In genomic region chr10:48187713-48188541, GRCh38 we compare ENCODE assay signal across 15 cellular contexts.
DNase-seq lines count a peak whose midpoint lies in the region; TF ChIP-seq lines count a peak whose summit lies in the region.
"Had no signal": no experiment of that assay in that cellular context is flagged by ENCODE, and none has a peak within 500 bp of the region (broad histone marks: within the 10 kb centered on the region; RNA-seq: fewer than 3 reads in every experiment).

No MANE protein-coding gene starts in this region.

- DNase-seq in HK-2 (ENCODE audit: unreplicated experiment): peak; percentile 14
- peak; percentile 73 for DNase-seq in NCI-H69 (lab: John Stamatoyannopoulos, UW)
- DNase-seq in hepatocyte (ENCODE audit: low spot score): peak; percentile 71
- DNase-seq in occipital lobe (lab: John Stamatoyannopoulos, UW): peak; percentile 9
- DNase-seq in LoVo (ENCODE audit: low spot score): no peak
- no peak for DNase-seq in foreskin melanocyte
- DNase-seq in NCI-H146 treated with DMSO at 0.1 percent for 48 hours (lab: John Stamatoyannopoulos, UW; ENCODE audit: unreplicated experiment): no peak
- DNase-seq: activated CD4-positive, alpha-beta memory T cell treated with anti-CD3 and anti-CD28 coated beads, Interleukin-2, amount 10 ng/mL, durations not matched to agents 7 days and 5 days; activated T-cell treated with anti-CD3 and anti-CD28 coated beads, Interleukin-2, amount 50 U/mL, for 72 hours; BE2C; cortex of kidney; NCI-H187; NCI-H226; NK-92 treated with Interleukin-12 subunit alpha and Interleukin-12 subunit beta, amount 100 ng/mL, for 24 hours; stimulated activated CD4-positive, alpha-beta T cell treated with anti-CD3 and anti-CD28 coated beads, Interleukin-2, amount 100 ng/mL, for 24 hours had no signal

- no peak overlapping the region for H2AFZ ChIP-seq in hepatocyte

- H3K27ac ChIP-seq in hepatocyte: peak overlapping the region; percentile 83

- peak overlapping the region; percentile 4 for H3K4me2 ChIP-seq in hepatocyte

- H3K9me2 ChIP-seq in hepatocyte (replicated peaks; ENCODE audit: insufficient read depth): no peaks in the 10 kb centered on the region

- H3K36me3 ChIP-seq in hepatocyte (replicated peaks; ENCODE audit: insufficient read depth, low read depth): no peaks in the 10 kb centered on the region
- H3K36me3 ChIP-seq: BE2C had no signal

- 66% methylated on average over 10 of the region's 10 CpGs for WGBS in hepatocyte (ENCODE audit: low lambda C conversion rate, missing lambda C conversion rate)

- H3K79me2 ChIP-seq in hepatocyte: no peaks in the 10 kb centered on the region

- peaks cover 9% of the 10 kb centered on the region for H3K4me1 ChIP-seq in hepatocyte (ENCODE audit: insufficient read depth)
- H3K4me1 ChIP-seq: BE2C had no signal

- H4K20me1 ChIP-seq in hepatocyte (ENCODE audit: insufficient read depth, poor library complexity, severe bottlenecking): no peaks in the 10 kb centered on the region

- H3K27me3 ChIP-seq in hepatocyte: no peaks in the 10 kb centered on the region

- H3K4me3 ChIP-seq in hepatocyte: no peak overlapping the region

- no peaks in the 10 kb centered on the region for H3K9me3 ChIP-seq in hepatocyte (ENCODE audit: low read depth)
- H3K9me3 ChIP-seq: BE2C had no signal

- no peak for TF ChIP-seq CTCF in hepatocyte (IDR thresholded peaks at IDR 0.05; ENCODE audit: poor library complexity)

Comparison
In these comparisons a context has a peak if more than half of its experiments do, and no peak if none do; other contexts are left out.
1. DNase-seq: peak in HK-2 (single experiment), NCI-H69 (single experiment), hepatocyte (single experiment) and occipital lobe (single experiment); none in LoVo (single experiment), foreskin melanocyte (single experiment) and NCI-H146 treated with DMSO at 0.1 percent for 48 hours (single experiment).